Comparison of ENCODE assay signal across 16 cellular contexts in genomic region chr6:70901324-70901723, GRCh38. TPM values are rescaled to one million over a fixed set of nuclear protein-coding genes. Genes with fewer than 3 reads are reported as not detected.
DNase-seq lines count a peak whose midpoint lies in the region; ATAC-seq, FAIRE-seq and TF ChIP-seq lines count a peak whose summit lies in the region.
"Had no signal": no experiment of that assay in that cellular context is flagged by ENCODE, and none has a peak within 500 bp of the region (broad histone marks: within the 10 kb centered on the region; RNA-seq: fewer than 3 reads in every experiment).

No MANE protein-coding gene starts in this region.

- H3K9me3 ChIP-seq in HepG2 (ENCODE audit: low read length) (no peaks in the 10 kb centered on the region), right lobe of liver (no peaks in the 10 kb centered on the region), endodermal cell (ENCODE audit: control insufficient read depth, low read length) (no peaks in the 10 kb centered on the region)
- H3K9me3 ChIP-seq: uterus had no signal

- H3K9me3 Mint-ChIP-seq in endodermal cell (no peaks in the 10 kb centered on the region), type B pancreatic cell (no peaks in the 10 kb centered on the region)

- H3K79me2 ChIP-seq in HepG2 (ENCODE audit: insufficient read depth, low read length): no peaks in the 10 kb centered on the region

- 13% methylated on average over 3 of the region's 3 CpGs for WGBS in HepG2 (ENCODE audit: low lambda C conversion rate)
- 72% methylated on average over 1 of the region's 3 CpGs for whole genome bisulfite sequencing in right lobe of liver (ENCODE audit: insufficient coverage, low coverage, low lambda C conversion rate, missing lambda C conversion rate)
- WGBS in endodermal cell (ENCODE audit: insufficient coverage in 1 of 2, insufficient read length in 1 of 2), 2 experiments: 89 to 93% methylated on average over 2 to 3 of the region's 3 CpGs

- H4K20me1 ChIP-seq in HepG2 (ENCODE audit: insufficient read depth, low read length): no peaks in the 10 kb centered on the region

- in situ Hi-C loops in HepG2 (cut with HindIII; ENCODE audit: extremely low pct_ligation_motif_present, low pct_unique_long_range_greater_than_20kb): no loop called here

- FAIRE-seq in HepG2 (lab: Jason Lieb, UNC): no peak

- H3K4me2 ChIP-seq in HepG2 (ENCODE audit: low read depth, low read length): no peak overlapping the region

- ATAC-seq in HepG2 (peak; percentile 48; the same call in 1 of the 3 replicates), right lobe of liver (no peak)
- ATAC-seq: activated CD8-positive, alpha-beta T cell treated with anti-CD3 and anti-CD28 coated beads, Interleukin-2, amount 10 ng/mL, durations not matched to agents 7 days and 5 days had no signal

- H3K36me3 Mint-ChIP-seq in endodermal cell (ENCODE audit: low read depth) (no peaks in the 10 kb centered on the region), type B pancreatic cell (no peaks in the 10 kb centered on the region)
- H3K36me3 Mint-ChIP-seq: activated naive CD8-positive, alpha-beta T cell had no signal

- H3K27ac Mint-ChIP-seq in endodermal cell (no peak overlapping the region), type B pancreatic cell (no peak overlapping the region)
- H3K27ac Mint-ChIP-seq: activated CD8-positive, alpha-beta T cell treated with anti-CD3 and anti-CD28 coated beads, Interleukin-2, amount 10 ng/mL, durations not matched to agents 7 days and 5 days; activated naive CD8-positive, alpha-beta T cell had no signal

- intact Hi-C loops in HepG2 (cut with micrococcal nuclease; ENCODE audit: unreplicated experiment): no loop called here
- intact Hi-C loops in right lobe of liver (cut with DNase I): no loop called here

- no peak for TF ChIP-seq POLR2A in HepG2 (IDR thresholded peaks at IDR 0.05; ENCODE audit: insufficient read depth in 1 of 2, low read depth in 2 of 2, low read length in 2 of 2)
- TF ChIP-seq POLR2A in right lobe of liver (IDR thresholded peaks at IDR 0.05): no peak

- H3K27ac ChIP-seq in HepG2 (ENCODE audit: extremely low read length, insufficient read depth, low read length) (no peak overlapping the region), right lobe of liver (no peak overlapping the region), endodermal cell (ENCODE audit: low read depth, low read length) (no peak overlapping the region)
- H3K27ac ChIP-seq: uterus had no signal

- BruUV-seq in HepG2 (replicated peaks; lab: Mats Ljungman, UMichigan): no TSS peak

- TF ChIP-seq RAD21 in HepG2 (CRISPR knock-in tag; IDR thresholded peaks at IDR 0.05): no peak

- H3K27me3 Mint-ChIP-seq in endodermal cell (ENCODE audit: insufficient read depth): no peaks in the 10 kb centered on the region
- H3K27me3 Mint-ChIP-seq in type B pancreatic cell: no peaks in the 10 kb centered on the region

- H3K27me3 ChIP-seq in HepG2 (ENCODE audit: control insufficient read depth in 1 of 2, insufficient read depth in 2 of 2, low read length in 2 of 2): no peaks in the 10 kb centered on the region
- no peaks in the 10 kb centered on the region for H3K27me3 ChIP-seq in right lobe of liver
- no peaks in the 10 kb centered on the region for H3K27me3 ChIP-seq in endodermal cell (ENCODE audit: control insufficient read depth, insufficient read depth, low read length, poor library complexity, severe bottlenecking)
- H3K27me3 ChIP-seq: uterus had no signal

- CTCF ChIA-PET in HepG2 (lab: Yijun Ruan, JAX; ENCODE audit: low intra/inter-chr PET ratio, low total read pairs): no interaction called here

- no peaks in the 10 kb centered on the region for H3K4me1 ChIP-seq in HepG2 (ENCODE audit: insufficient read depth, low read length)
- H3K4me1 ChIP-seq in right lobe of liver: no peaks in the 10 kb centered on the region
- no peaks in the 10 kb centered on the region for H3K4me1 ChIP-seq in endodermal cell (ENCODE audit: control insufficient read depth, insufficient read depth, low read length)
- H3K4me1 ChIP-seq: uterus had no signal

- H3K4me1 Mint-ChIP-seq in endodermal cell (no peaks in the 10 kb centered on the region), type B pancreatic cell (ENCODE audit: unreplicated experiment) (peaks cover 4% of the 10 kb centered on the region)

- no peak overlapping the region for H3K4me3 Mint-ChIP-seq in endodermal cell
- no peak overlapping the region for H3K4me3 Mint-ChIP-seq in type B pancreatic cell
- H3K4me3 Mint-ChIP-seq: activated CD8-positive, alpha-beta T cell treated with anti-CD3 and anti-CD28 coated beads, Interleukin-2, amount 10 ng/mL, durations not matched to agents 7 days and 5 days; activated naive CD8-positive, alpha-beta T cell had no signal

- TF ChIP-seq CTCF in HepG2 (CRISPR knock-in tag; IDR thresholded peaks at IDR 0.05): no peak
- peak in 1 of 4 donors; percentile 9 for TF ChIP-seq CTCF in right lobe of liver (IDR thresholded peaks at IDR 0.05)
- peak; percentile 61 for TF ChIP-seq CTCF in endodermal cell (conservative IDR thresholded peaks at IDR 0.05)
- TF ChIP-seq CTCF in type B pancreatic cell (conservative IDR thresholded peaks at IDR 0.05): peak; percentile 62

- H3K4me3 ChIP-seq in HepG2 (replicated peaks in 1 of 3; ENCODE audit: insufficient read depth in 1 of 3, low read depth in 2 of 3, low read length in 3 of 3): no peak overlapping the region
- no peak overlapping the region for H3K4me3 ChIP-seq in right lobe of liver
- no peak overlapping the region for H3K4me3 ChIP-seq in endodermal cell (ENCODE audit: low read length)
- H3K4me3 ChIP-seq: uterus had no signal

- H3K36me3 ChIP-seq in HepG2 (replicated peaks in 1 of 2; ENCODE audit: control insufficient read depth in 1 of 2, insufficient read depth in 2 of 2, low read length in 2 of 2) (no peaks in the 10 kb centered on the region), right lobe of liver (no peaks in the 10 kb centered on the region), endodermal cell (ENCODE audit: control insufficient read depth, insufficient read depth, low read length) (no peaks in the 10 kb centered on the region)
- H3K36me3 ChIP-seq: uterus had no signal

- H2AFZ ChIP-seq in HepG2 (ENCODE audit: low read length): no peak overlapping the region

- no peak for TF ChIP-seq EP300 in HepG2 (IDR thresholded peaks at IDR 0.05; ENCODE audit: low read depth in 2 of 2, low read length in 2 of 2)
- TF ChIP-seq EP300 in HepG2 (CRISPR knock-in tag; IDR thresholded peaks at IDR 0.05; ENCODE audit: borderline replicate concordance): no peak

- POLR2A ChIA-PET in HepG2 (lab: Yijun Ruan, JAX): no interaction called here

- H3K9ac ChIP-seq in HepG2 (ENCODE audit: insufficient read depth, low read depth, low read length): no peak overlapping the region
- H3K9ac ChIP-seq in endodermal cell (ENCODE audit: extremely low read depth, low read length, poor library complexity, severe bottlenecking): no peak overlapping the region

- DNase-seq in HepG2 (ENCODE audit: low spot score) (no peak), right lobe of liver (no peak), NCI-H69 (lab: John Stamatoyannopoulos, UW) (peak; percentile 11), endodermal cell (no peak), type B pancreatic cell (ENCODE audit: extremely low spot score, unreplicated experiment) (no peak), OCI-M2 (lab: John Stamatoyannopoulos, UW; ENCODE audit: unreplicated experiment) (no peak), NCI-H2029 (lab: John Stamatoyannopoulos, UW) (no peak), cerebellar cortex (ENCODE audit: low spot score) (no peak)
- DNase-seq: activated CD8-positive, alpha-beta T cell treated with anti-CD3 and anti-CD28 coated beads, Interleukin-2, amount 10 ng/mL, durations not matched to agents 7 days and 5 days; AML-193; head of caudate nucleus; NCI-H1436 treated with DMSO at 0.1 percent for 48 hours; uterus had no signal

TF ChIP-seq in HepG2, 621 proteins besides CTCF, POLR2A, EP300 and RAD21:
- TF ChIP-seq BHLHE40 (IDR thresholded peaks at IDR 0.05; ENCODE audit: low read length): no peak
- no peak for TF ChIP-seq FOXA1 (IDR thresholded peaks at IDR 0.05)
- 0 out of 2 replicates have a peak, but pooled peaks have one; percentile 12 for TF ChIP-seq FOXA1 (CRISPR knock-in tag; IDR thresholded peaks at IDR 0.05)

RNA-seq across cellular contexts. Expression of gene B3GAT2, which starts 55.5 kb away (rescaled TPM):
- total RNA-seq in HepG2 (2016; rRNA removed; fragmentation: Illumina TruSeq; extraction: Trizol) (0.02 TPM in 1 of 2 replicates, not detected in the other), right lobe of liver (under 1 TPM in 1 of 6 experiments, not detected in 5; 0.04 TPM), endodermal cell (under 1 TPM; 0.31 to 0.42 TPM), type B pancreatic cell (ENCODE audit: low replicate concordance) (0.05 and 1.7 TPM in 2 replicates)
- total RNA-seq in HepG2 (2016; cell fraction: cytosol; rRNA removed; fragmentation: Illumina TruSeq; extraction: Trizol; ENCODE audit: low read depth): not detected in 2 replicates
- 0.02 TPM in 1 of 2 replicates, not detected in the other for total RNA-seq in HepG2 (2016; cell fraction: insoluble cytoplasmic fraction; rRNA removed; fragmentation: Illumina TruSeq; extraction: Trizol)
- total RNA-seq in HepG2 (2016; cell fraction: membrane; rRNA removed; fragmentation: Illumina TruSeq; extraction: Trizol): not detected in 2 replicates
- total RNA-seq in HepG2 (2016; cell fraction: nucleus; rRNA removed; fragmentation: Illumina TruSeq; extraction: Trizol): 0.06 TPM in 1 of 2 replicates, not detected in the other
- polyA plus RNA-seq in HepG2 (2011; rRNA removed): 0.01 TPM in 2 replicates
- not detected in 2 replicates for polyA plus RNA-seq in HepG2 (2011; cell fraction: cytosol; rRNA removed)
- polyA plus RNA-seq in HepG2 (2011; cell fraction: nucleus; rRNA removed): not detected in 2 replicates
- polyA plus RNA-seq in HepG2 (2012): 0.17 and 0.19 TPM in 2 replicates
- 0.02 TPM in 1 of 2 replicates, not detected in the other for polyA plus RNA-seq in HepG2 (2016; cell fraction: cytosol; fragmentation: Illumina TruSeq; extraction: Trizol; ENCODE audit: low read depth)
- polyA plus RNA-seq in HepG2 (2016; cell fraction: insoluble cytoplasmic fraction; fragmentation: Illumina TruSeq; extraction: Trizol; ENCODE audit: low read depth): 0.05 and 0.07 TPM in 2 replicates
- polyA plus RNA-seq in HepG2 (2016; cell fraction: membrane; fragmentation: Illumina TruSeq; extraction: Trizol; ENCODE audit: low read depth): not detected in 2 replicates
- polyA plus RNA-seq in HepG2 (2016; cell fraction: nucleus; fragmentation: Illumina TruSeq; extraction: Trizol; ENCODE audit: insufficient read depth, low read depth): not detected in 2 replicates
- polyA minus RNA-seq in HepG2 (2011; rRNA and poly(A)+ RNA removed; ENCODE audit: low replicate concordance): 0.12 TPM in 1 of 2 replicates, not detected in the other
- polyA minus RNA-seq in HepG2 (2011; cell fraction: cytosol; rRNA and poly(A)+ RNA removed): not detected in 2 replicates
- 0.13 TPM in 1 of 2 replicates, not detected in the other for polyA minus RNA-seq in HepG2 (2011; cell fraction: nucleus; rRNA and poly(A)+ RNA removed)
- 0.57 TPM for polyA plus RNA-seq in endodermal cell (2013, experiment 1 of 2)
- polyA plus RNA-seq in endodermal cell (2013, experiment 2 of 2): 0.46 TPM
- total RNA-seq: dermis microvascular lymphatic vessel endothelial cell; T-helper 1 cell treated with Interleukin-12 subunit alpha and Interleukin-12 subunit beta and Interleukin-4 antibody, amounts not matched to agents 30 ng/mL and 1 ng/mL, for 36 hours had no signal
